Comparison of ENCODE assay signal across 11 cellular contexts in the genomic region with DNA sequence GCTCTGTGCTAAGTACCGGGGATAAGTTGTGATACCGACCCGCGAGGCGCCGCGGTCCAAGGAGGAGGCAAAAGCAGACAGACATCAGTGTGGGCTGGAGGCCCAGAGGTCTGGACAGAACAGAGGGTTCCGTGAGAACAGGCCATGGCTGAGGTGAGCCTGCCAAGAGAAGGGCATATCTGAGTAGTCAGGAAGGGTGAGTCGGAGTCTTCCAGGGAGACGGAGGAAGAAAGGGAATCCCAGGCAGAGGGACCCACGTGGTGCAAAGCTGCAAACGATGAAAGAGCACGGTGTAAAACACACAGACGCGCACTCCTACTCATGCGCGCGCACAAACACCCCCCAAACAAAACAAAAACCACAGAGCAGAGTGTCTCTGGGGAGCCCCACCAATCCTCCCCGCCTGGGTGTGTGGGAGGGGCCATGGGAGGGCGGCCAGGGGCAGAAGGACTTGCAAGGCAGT. TPM values are rescaled to one million over a fixed set of nuclear protein-coding genes. Genes with fewer than 3 reads are reported as not detected.
DNase-seq lines count a peak whose midpoint lies in the region; ATAC-seq and TF ChIP-seq lines count a peak whose summit lies in the region.
"Had no signal": no experiment of that assay in that cellular context is flagged by ENCODE, and none has a peak within 500 bp of the region (broad histone marks: within the 10 kb centered on the region; RNA-seq: fewer than 3 reads in every experiment).

No MANE protein-coding gene starts in this region.

- no peak for TF ChIP-seq CTCF in activated B cell treated with CpG ODN at 0.5 μM for 24 hours (IDR thresholded peaks at IDR 0.05)

- no peaks in the 10 kb centered on the region for H3K36me3 Mint-ChIP-seq in activated B cell treated with CpG ODN at 0.5 μM for 24 hours (ENCODE audit: low read depth)

- no peaks in the 10 kb centered on the region for H3K27me3 ChIP-seq in GM23248 (replicated peaks; ENCODE audit: insufficient read depth)

- ATAC-seq in activated B cell treated with CpG ODN at 0.5 μM for 24 hours (ENCODE audit: low read depth) (peak; percentile 85), HG03039 (IDR thresholded peaks at IDR 0.05; ENCODE audit: unreplicated experiment) (no peak), HG03139 (IDR thresholded peaks at IDR 0.05; ENCODE audit: unreplicated experiment) (no peak)

- in situ Hi-C loops in GM23248 (cut with MboI) = no loop called here

- intact Hi-C loops in activated B cell treated with CpG ODN at 0.5 μM for 24 hours (cut with micrococcal nuclease) = no loop called here

- H3K4me3 Mint-ChIP-seq in activated B cell treated with CpG ODN at 0.5 μM for 24 hours = peak overlapping the region; percentile 13

- DNase-seq in Ammon's horn (ENCODE audit: low spot score) = peak; percentile 64
- peak; percentile 90 for DNase-seq in GM23248
- DNase-seq in activated B cell treated with CpG ODN at 0.5 μM for 24 hours = no peak
- DNase-seq in kidney tubule cell (ENCODE audit: low spot score) = peak; percentile 47
- DNase-seq in superior temporal gyrus (ENCODE audit: extremely low spot score) = no peak
- no peak for DNase-seq in DMS79 (lab: John Stamatoyannopoulos, UW)
- DNase-seq: activated naive CD4-positive, alpha-beta T cell treated with anti-CD3 and anti-CD28 coated beads, Interleukin-2, amount 50 U/mL, for 16 hours; NCI-H1930; SHP77 had no signal

- no peak overlapping the region for H3K4me2 ChIP-seq in GM23248 (ENCODE audit: unreplicated experiment)

- no peak overlapping the region for H3K9ac ChIP-seq in GM23248

- no peaks in the 10 kb centered on the region for H3K36me3 ChIP-seq in GM23248 (ENCODE audit: low read depth)

- H3K4me1 Mint-ChIP-seq in activated B cell treated with CpG ODN at 0.5 μM for 24 hours = peaks cover 9% of the 10 kb centered on the region

- CTCF ChIA-PET in activated B cell treated with CpG ODN at 0.5 μM for 24 hours (lab: Charles Lee) = no interaction called here

- POLR2A ChIA-PET in activated B cell treated with CpG ODN at 0.5 μM for 24 hours (lab: Charles Lee) = no interaction called here

- no peaks in the 10 kb centered on the region for H4K20me1 ChIP-seq in GM23248 (ENCODE audit: insufficient read depth)

- no peaks in the 10 kb centered on the region; the same call in 1 of the 2 replicates for H3F3A ChIP-seq in GM23248 (ENCODE audit: insufficient read depth)

- no peaks in the 10 kb centered on the region for H3K9me3 ChIP-seq in GM23248 (ENCODE audit: low read depth)

- no peak overlapping the region for H3K4me3 ChIP-seq in GM23248

- no peaks in the 10 kb centered on the region for H3K9me3 Mint-ChIP-seq in activated B cell treated with CpG ODN at 0.5 μM for 24 hours

- H3K27ac ChIP-seq in GM23248 = no peak overlapping the region

- 69 to 70% methylated on average over 20 of the region's 20 CpGs for WGBS in GM23248 (ENCODE audit: low coverage in 1 of 2, low lambda C conversion rate in 2 of 2, missing lambda C conversion rate in 2 of 2), 2 experiments

- H3K79me2 ChIP-seq in GM23248 (ENCODE audit: insufficient read depth) = no peaks in the 10 kb centered on the region

- no peaks in the 10 kb centered on the region for H3K9me2 ChIP-seq in GM23248 (ENCODE audit: insufficient read depth)

- H3K27me3 Mint-ChIP-seq in activated B cell treated with CpG ODN at 0.5 μM for 24 hours = peaks cover 27% of the 10 kb centered on the region

- no peaks in the 10 kb centered on the region for H3K4me1 ChIP-seq in GM23248 (ENCODE audit: insufficient read depth)

- H2AFZ ChIP-seq in GM23248 = no peak overlapping the region

- no peak overlapping the region for H3K27ac Mint-ChIP-seq in activated B cell treated with CpG ODN at 0.5 μM for 24 hours

RNA-seq across cellular contexts. Expression of a gene that starts 18.1 kb away (rescaled TPM):
- total RNA-seq in GM23248 (2014; rRNA removed; shearing (Covaris generic)) = 0.11 TPM in 1 of 2 replicates, not detected in the other
- 0.09 TPM in 1 of 2 replicates, not detected in the other for polyA plus RNA-seq in GM23248 (2016; fragmentation: Nextera tagmentation; extraction: Ambion mirVana)
- 0.10 and 0.20 TPM in 2 replicates for total RNA-seq in activated B cell treated with CpG ODN at 0.5 μM for 24 hours

RNA-seq across cellular contexts. Expression of a gene that starts 58.2 kb away (rescaled TPM):
- total RNA-seq in GM23248 (2014; rRNA removed; shearing (Covaris generic)) = 11.1 and 18.5 TPM in 2 replicates
- 14.7 and 17.0 TPM in 2 replicates for polyA plus RNA-seq in GM23248 (2016; fragmentation: Nextera tagmentation; extraction: Ambion mirVana)
- 18.1 and 23.0 TPM in 2 replicates for total RNA-seq in activated B cell treated with CpG ODN at 0.5 μM for 24 hours

Comparison
In these comparisons a context has a peak if more than half of its experiments do, and no peak if none do; other contexts are left out.
1. DNase-seq: peak in Ammon's horn (single experiment), GM23248 (single experiment) and kidney tubule cell (single experiment); none in activated B cell treated with CpG ODN at 0.5 μM for 24 hours (single experiment), superior temporal gyrus (single experiment) and DMS79 (single experiment).